In the genomic region with DNA sequence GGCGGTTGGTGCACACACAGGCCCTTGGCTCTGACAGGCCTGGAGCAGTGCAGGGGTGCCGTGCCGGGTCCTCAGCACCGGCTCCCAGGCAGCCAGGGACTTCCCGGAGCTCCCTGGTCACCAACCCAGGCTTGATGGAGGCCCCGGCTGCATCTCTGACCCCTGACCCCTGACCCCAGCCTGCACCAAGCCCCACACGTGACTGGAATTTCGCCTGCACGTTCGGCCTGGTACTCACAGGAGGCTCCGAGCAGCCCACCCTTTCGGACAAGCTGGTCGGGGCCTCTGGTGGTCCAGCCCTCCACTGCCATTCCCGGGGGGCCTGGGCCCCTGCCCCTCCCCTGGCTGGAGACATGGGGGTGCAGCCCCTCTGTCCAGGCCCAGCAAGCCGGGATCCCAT, we compare ENCODE assay signal across 22 cellular contexts.
"Had no signal": no experiment of that assay in that cellular context is flagged by ENCODE, and none has a peak within 500 bp of the region (broad histone marks: within the 10 kb centered on the region; RNA-seq: fewer than 3 reads in every experiment).

No MANE protein-coding gene starts in this region.

- ATAC-seq: Panc1, PC-3, SK-N-SH treated with all-trans-retinoic acid at 6 μM for 48 hours had no signal

- H3K36me3 ChIP-seq: SJCRH30 had no signal

- H3K4me3 ChIP-seq: SJCRH30 had no signal

- H3K27ac ChIP-seq: KMS-11, RWPE1, SJCRH30 had no signal

- DNase-seq: IMR-90, Kasumi-1, MM.1S, NCI-H1092 treated with DMSO at 0.1 percent for 48 hours, NCI-H1436, NCI-H187, NCI-H2029, NCI-H2081 treated with DMSO at 0.1 percent for 48 hours, NCI-H2171, NCI-H226, NCI-H446, NCI-H510A, NCI-H524 treated with DMSO at 0.1 percent for 48 hours, NCI-H69, NCI-H774, PC-3, SHP77 treated with DMSO at 0.1 percent for 48 hours, SJCRH30 had no signal

- H3K9me3 ChIP-seq: SJCRH30 had no signal

- H3K9ac ChIP-seq: KMS-11 had no signal

- H3K4me2 ChIP-seq: KMS-11 had no signal
